21 cellular contexts compared by ENCODE assay signal in the genomic region with DNA sequence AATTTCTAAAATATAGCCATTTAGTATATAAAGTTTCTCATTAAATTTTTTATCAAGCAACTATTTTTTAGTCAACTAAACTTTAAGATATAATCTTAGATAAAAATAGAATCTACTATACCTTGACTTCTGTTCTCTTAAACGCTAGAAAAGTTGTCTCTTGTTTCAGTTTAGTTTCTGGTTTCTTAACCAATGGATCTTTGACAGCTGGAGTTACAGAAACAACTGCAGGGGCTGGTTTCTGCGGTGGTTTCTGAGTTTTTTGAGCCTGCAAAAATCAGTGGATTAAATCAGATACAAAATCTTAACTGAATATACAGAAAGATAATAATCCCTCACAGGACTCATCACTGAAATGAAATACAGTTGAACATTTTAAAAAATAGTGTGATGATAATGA.
"Had no signal": no experiment of that assay in that cellular context is flagged by ENCODE, and none has a peak within 500 bp of the region (broad histone marks: within the 10 kb centered on the region; RNA-seq: fewer than 3 reads in every experiment).

No MANE protein-coding gene starts in this region.

- DNase-seq: effector memory CD8-positive, alpha-beta T cell; immature natural killer cell; left cardiac atrium; left ventricle myocardium inferior; lower lobe of right lung; nucleus accumbens; ovary; sigmoid colon; small intestine; stimulated activated CD4-positive, alpha-beta T cell treated with anti-CD3 and anti-CD28 coated beads, Interleukin-12 subunit alpha, Interleukin-12 subunit beta, amount 100 ng/mL, for 4 hours; stimulated activated CD4-positive, alpha-beta T cell treated with anti-CD3 and anti-CD28 coated beads, Interleukin-2, amount 100 ng/mL, for 48 hours; stimulated activated naive CD8-positive, alpha-beta T cell treated with anti-CD3 and anti-CD28 coated beads, Interleukin-15, Interleukin-2, amounts not matched to agents 100 U/mL and 50 U/mL, for 24 hours; thyroid gland; uterus had no signal

- H2AFZ ChIP-seq: neural progenitor cell had no signal

- FAIRE-seq: keratinocyte had no signal

- H3K9me3 ChIP-seq: esophagus muscularis mucosa, left ventricle myocardium inferior, lower lobe of right lung, ovary, right atrium auricular region, sigmoid colon, suprapubic skin, thyroid gland, uterus had no signal

- H3K27me3 ChIP-seq: esophagus muscularis mucosa, neural progenitor cell, ovary, right atrium auricular region, sigmoid colon, suprapubic skin, thyroid gland, uterus had no signal

- ATAC-seq: effector memory CD8-positive, alpha-beta T cell; left cardiac atrium; lower lobe of right lung; natural killer cell treated with Interleukin-12 subunit alpha and Interleukin-12 subunit beta and Interleukin-15 and Interleukin-18, amount 100 ng/mL, for 72 hours; stimulated activated naive CD8-positive, alpha-beta T cell treated with anti-CD3 and anti-CD28 coated beads, Interleukin-15, Interleukin-2, amounts not matched to agents 100 U/mL and 50 U/mL, for 24 hours had no signal

- H3K4me3 ChIP-seq: esophagus muscularis mucosa, left ventricle myocardium inferior, lower lobe of right lung, neural progenitor cell, ovary, right atrium auricular region, sigmoid colon, suprapubic skin, thyroid gland, uterus had no signal

- H3K9ac ChIP-seq: neural progenitor cell had no signal

- H3K4me2 ChIP-seq: neural progenitor cell had no signal

- H3K36me3 ChIP-seq: ovary, uterus had no signal

- H3K4me1 ChIP-seq: esophagus muscularis mucosa, left ventricle myocardium inferior, neural progenitor cell, right atrium auricular region, sigmoid colon, suprapubic skin, uterus had no signal

- H3K27ac ChIP-seq: epithelial cell of prostate, esophagus muscularis mucosa, left ventricle myocardium inferior, lower lobe of right lung, neural progenitor cell, ovary, right atrium auricular region, sigmoid colon, suprapubic skin, thyroid gland, uterus had no signal
